ENCODE assay signal across 9 cellular contexts in the genomic region with DNA sequence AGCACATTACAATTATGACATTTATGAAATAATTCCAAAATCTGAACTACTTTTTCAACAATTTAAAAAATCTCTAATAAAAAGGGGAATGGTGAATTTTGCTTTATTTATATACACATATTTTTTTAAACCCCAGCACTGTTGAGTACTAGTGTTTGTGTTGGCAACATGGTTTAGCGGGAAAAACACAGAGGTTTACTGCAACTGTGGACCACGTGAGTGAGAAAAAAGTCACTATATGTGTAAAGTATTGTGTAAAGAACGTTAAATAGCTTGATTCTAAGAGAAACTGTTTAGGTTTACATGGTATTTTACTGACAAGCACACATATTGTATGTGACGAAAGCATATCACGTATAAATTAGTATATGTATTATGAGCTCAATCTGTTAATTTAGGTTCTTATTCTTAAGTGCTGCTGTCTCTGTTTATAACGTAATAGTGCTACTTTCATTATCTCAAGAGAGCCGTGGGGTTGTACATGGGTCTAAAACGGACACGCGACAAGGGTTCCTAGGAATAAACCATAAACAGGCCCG. TPM values are rescaled to one million over a fixed set of nuclear protein-coding genes. Genes with fewer than 3 reads are reported as not detected.
A peak's percentile ranks its signal among the peaks of the same experiment; 100 is the strongest.
DNase-seq lines count a peak whose midpoint lies in the region; ATAC-seq, FAIRE-seq and TF ChIP-seq lines count a peak whose summit lies in the region.
"Had no signal": no experiment of that assay in that cellular context is flagged by ENCODE, and none has a peak within 500 bp of the region (broad histone marks: within the 10 kb centered on the region; RNA-seq: fewer than 3 reads in every experiment).

No MANE protein-coding gene starts in this region.

- DNase-seq in bronchial epithelial cell (ENCODE audit: low read depth) (peak; percentile 24), iPS-NIHi11 (ENCODE audit: low spot score) (no peak)
- no peak for DNase-seq in activated CD4-positive, alpha-beta T cell treated with anti-CD3 and anti-CD28 coated beads, Interleukin-2, amount 50 U/mL, for 4 hours

- FAIRE-seq in bronchial epithelial cell (lab: Jason Lieb, UNC) = no peak
- FAIRE-seq: TTC549 had no signal

- peaks cover 54% of the 10 kb centered on the region for H3K36me3 ChIP-seq in DOHH2 (ENCODE audit: control insufficient read depth, low read length)
- peaks cover 9% of the 10 kb centered on the region; the same call in 1 of the 2 replicates for H3K36me3 ChIP-seq in Loucy (ENCODE audit: insufficient read depth, low read length)
- H3K36me3 ChIP-seq in bronchial epithelial cell (ENCODE audit: control insufficient read depth, insufficient read depth, low read length) = no peaks in the 10 kb centered on the region
- no peaks in the 10 kb centered on the region for H3K36me3 ChIP-seq in muscle layer of colon (ENCODE audit: insufficient read depth, low read length)

- H3K4me2 ChIP-seq in DOHH2 (ENCODE audit: low read length) (peak overlapping the region; percentile 74), Loucy (ENCODE audit: low read depth, low read length, poor library complexity, severe bottlenecking) (peak overlapping the region; percentile 87)

- ATAC-seq in HG03196 (IDR thresholded peaks at IDR 0.05; ENCODE audit: unreplicated experiment) (no peak), HG03025 (IDR thresholded peaks at IDR 0.05; ENCODE audit: low FRiP score, unreplicated experiment) (no peak)

- no peaks in the 10 kb centered on the region for H3K9me3 ChIP-seq in DOHH2 (ENCODE audit: control insufficient read depth, insufficient read depth, low read length)
- no peaks in the 10 kb centered on the region for H3K9me3 ChIP-seq in Loucy (ENCODE audit: insufficient read depth, low read depth, low read length)
- H3K9me3 ChIP-seq in muscle layer of colon (ENCODE audit: low read length) = no peaks in the 10 kb centered on the region

- peak overlapping the region; percentile 94 for H3K9ac ChIP-seq in Loucy (ENCODE audit: low read depth, low read length, poor library complexity, severe bottlenecking)
- H3K9ac ChIP-seq in muscle layer of colon (ENCODE audit: low read length) = no peak overlapping the region

- H3F3A ChIP-seq in DOHH2 (ENCODE audit: control insufficient read depth, insufficient read depth) = peaks cover 13% of the 10 kb centered on the region
- H3F3A ChIP-seq in Loucy (ENCODE audit: low read depth) = peaks cover 4% of the 10 kb centered on the region; the same call in 1 of the 2 replicates

- H3K79me2 ChIP-seq in DOHH2 (ENCODE audit: control insufficient read depth, low read length) (peaks cover 77% of the 10 kb centered on the region), Loucy (ENCODE audit: insufficient read depth, low read length) (peaks cover 79% of the 10 kb centered on the region)

- H3K4me3 ChIP-seq in DOHH2 (ENCODE audit: low read length) (peak overlapping the region; percentile 90), Loucy (ENCODE audit: low read length, poor library complexity, severe bottlenecking) (peak overlapping the region; percentile 89), bronchial epithelial cell (ENCODE audit: low read depth, low read length) (peak overlapping the region; percentile 97), muscle layer of colon (ENCODE audit: low read depth in 1 of 2, low read length in 2 of 2) (peak overlapping the region; percentile 89 to 91)

- peak overlapping the region; percentile 73 for H3K27ac ChIP-seq in DOHH2 (ENCODE audit: low read depth, low read length)
- H3K27ac ChIP-seq in muscle layer of colon (ENCODE audit: low read depth, low read length) = no peak overlapping the region

- no peaks in the 10 kb centered on the region for H3K9me2 ChIP-seq in DOHH2 (replicated peaks; ENCODE audit: control insufficient read depth, low read length)
- no peaks in the 10 kb centered on the region for H3K9me2 ChIP-seq in Loucy (replicated peaks; ENCODE audit: low read depth, low read length)

- H2AFZ ChIP-seq in Loucy (ENCODE audit: low read length) = peak overlapping the region; percentile 93

- H4K20me1 ChIP-seq in DOHH2 (ENCODE audit: control insufficient read depth, insufficient read depth, low read depth, low read length) (peaks cover 10% of the 10 kb centered on the region; the same call in 1 of the 2 replicates), Loucy (ENCODE audit: insufficient read depth, low read length, poor library complexity, severe bottlenecking) (peaks cover 22% of the 10 kb centered on the region)

- no peak for TF ChIP-seq CTCF in DOHH2 (IDR thresholded peaks at IDR 0.05; ENCODE audit: low read depth, low read length, poor library complexity, severe bottlenecking)
- no peak for TF ChIP-seq CTCF in Loucy (conservative IDR thresholded peaks at IDR 0.05; ENCODE audit: low read length)
- no peak for TF ChIP-seq CTCF in bronchial epithelial cell (IDR thresholded peaks at IDR 0.05; ENCODE audit: insufficient read depth, low read length, severe bottlenecking)

- H3K27me3 ChIP-seq in DOHH2 (ENCODE audit: control insufficient read depth, low read length) (no peaks in the 10 kb centered on the region), Loucy (ENCODE audit: insufficient read depth, low read length, poor library complexity, severe bottlenecking) (no peaks in the 10 kb centered on the region), bronchial epithelial cell (ENCODE audit: control insufficient read depth, insufficient read depth, low read length) (no peaks in the 10 kb centered on the region), muscle layer of colon (ENCODE audit: control insufficient read depth in 1 of 2, insufficient read depth in 2 of 2, low read length in 2 of 2) (no peaks in the 10 kb centered on the region)

- peaks cover 31% of the 10 kb centered on the region for H3K4me1 ChIP-seq in DOHH2 (ENCODE audit: control insufficient read depth, low read length)
- peaks cover 40% of the 10 kb centered on the region for H3K4me1 ChIP-seq in Loucy (ENCODE audit: insufficient read depth, low read length, poor library complexity, severe bottlenecking)
- peaks cover 16% of the 10 kb centered on the region for H3K4me1 ChIP-seq in muscle layer of colon (ENCODE audit: insufficient read depth, low read length)

RNA-seq across cellular contexts. Expression of a gene that starts 0.6 kb away (rescaled TPM):
- 1.2 and 1.8 TPM in 2 replicates for total RNA-seq in bronchial epithelial cell

RNA-seq across cellular contexts. Expression of a gene that starts 0.7 kb away (rescaled TPM):
- total RNA-seq in bronchial epithelial cell = 23.2 and 24.8 TPM in 2 replicates

RNA-seq across cellular contexts. Expression of a gene that starts 35.8 kb away (rescaled TPM):
- 40.5 and 55.8 TPM in 2 replicates for total RNA-seq in bronchial epithelial cell
